ENCODE assay signal across 8 cellular contexts in genomic region chr2:28754321-28754720, GRCh38. TPM values are rescaled to one million over a fixed set of nuclear protein-coding genes. Genes with fewer than 3 reads are reported as not detected.
DNase-seq lines count a peak whose midpoint lies in the region; ATAC-seq and TF ChIP-seq lines count a peak whose summit lies in the region.

No MANE protein-coding gene starts in this region.

- no peak overlapping the region for H2AFZ ChIP-seq in Loucy (ENCODE audit: low read length)

- no peak for TF ChIP-seq CTCF in Loucy (conservative IDR thresholded peaks at IDR 0.05; ENCODE audit: low read length)
- TF ChIP-seq CTCF in breast epithelium (IDR thresholded peaks at IDR 0.05), result no peak
- TF ChIP-seq CTCF in nephron (IDR thresholded peaks at IDR 0.05; ENCODE audit: unreplicated experiment in 3 of 3), result no peak
- TF ChIP-seq CTCF in GM10248 (IDR thresholded peaks at IDR 0.05; ENCODE audit: control extremely low read depth, extremely low read depth, low read depth, missing control alignments), result no peak

- H3K36me3 ChIP-seq in CD4-positive, CD25-positive, alpha-beta regulatory T cell (ENCODE audit: control insufficient read depth, insufficient read depth, low read length), result peaks cover 5% of the 10 kb centered on the region
- H3K36me3 ChIP-seq in Loucy (ENCODE audit: insufficient read depth, low read length) (peaks cover 11% of the 10 kb centered on the region; the same call in 1 of the 2 replicates), breast epithelium (no peaks in the 10 kb centered on the region)

- DNase-seq in CD4-positive, CD25-positive, alpha-beta regulatory T cell, result no peak
- no peak for DNase-seq in breast epithelium (ENCODE audit: low spot score in 2 of 2)
- no peak for DNase-seq in GM10248 (ENCODE audit: extremely low spot score)
- no peak for DNase-seq in hippocampal formation (lab: John Stamatoyannopoulos, UW)
- DNase-seq in NCI-H524 (lab: John Stamatoyannopoulos, UW), result no peak
- DNase-seq in NCI-H1092 treated with DMSO at 0.1 percent for 48 hours (lab: John Stamatoyannopoulos, UW), result no peak

- H3K9ac ChIP-seq in Loucy (ENCODE audit: low read depth, low read length, poor library complexity, severe bottlenecking), result peak overlapping the region; percentile 50

- peaks cover 0 to 1% (median 0%) of the 10 kb centered on the region in 7 donors for H3K9me3 Mint-ChIP-seq in CD4-positive, CD25-positive, alpha-beta regulatory T cell
- no peaks in the 10 kb centered on the region for H3K9me3 Mint-ChIP-seq in nephron

- H3K4me1 Mint-ChIP-seq in CD4-positive, CD25-positive, alpha-beta regulatory T cell, result peaks cover 48 to 81% (median 64%) of the 10 kb centered on the region in 4 donors
- peaks cover 65% of the 10 kb centered on the region for H3K4me1 Mint-ChIP-seq in nephron

- H3F3A ChIP-seq in Loucy (ENCODE audit: low read depth), result no peaks in the 10 kb centered on the region

- intact Hi-C loops in breast epithelium (cut with DNase I; ENCODE audit: low total_unique reads), result loop anchor here (5.0 kb wide), 1 partner anchor 157 kb away; no protein-coding TSS in a partner anchor

- H3K36me3 Mint-ChIP-seq in CD4-positive, CD25-positive, alpha-beta regulatory T cell, result peaks cover 6% of the 10 kb centered on the region
- peaks cover 5% of the 10 kb centered on the region for H3K36me3 Mint-ChIP-seq in nephron (ENCODE audit: low read depth)

- peaks cover 68% of the 10 kb centered on the region for H4K20me1 ChIP-seq in Loucy (ENCODE audit: insufficient read depth, low read length, poor library complexity, severe bottlenecking)

- no peaks in the 10 kb centered on the region for H3K9me2 ChIP-seq in Loucy (replicated peaks; ENCODE audit: low read depth, low read length)

- no peaks in the 10 kb centered on the region for H3K27me3 ChIP-seq in CD4-positive, CD25-positive, alpha-beta regulatory T cell (ENCODE audit: control insufficient read depth, insufficient read depth, low read length)
- H3K27me3 ChIP-seq in Loucy (ENCODE audit: insufficient read depth, low read length, poor library complexity, severe bottlenecking) (no peaks in the 10 kb centered on the region), breast epithelium (no peaks in the 10 kb centered on the region)

- POLR2A ChIA-PET in GM10248 (lab: Yijun Ruan, JAX), result no interaction called here

- CTCF ChIA-PET in GM10248 (lab: Yijun Ruan, JAX), result interaction anchor here (1.3 to 6.0 kb wide), 2 partner anchors 160 to 188 kb away, joined by 5 to 37 read pairs; no protein-coding TSS in a partner anchor

- H3K79me2 ChIP-seq in Loucy (ENCODE audit: insufficient read depth, low read length), result peaks cover 96% of the 10 kb centered on the region

- peaks cover 13% of the 10 kb centered on the region for H3K27me3 Mint-ChIP-seq in CD4-positive, CD25-positive, alpha-beta regulatory T cell
- no peaks in the 10 kb centered on the region for H3K27me3 Mint-ChIP-seq in nephron (ENCODE audit: low read depth)

- H3K27ac Mint-ChIP-seq in CD4-positive, CD25-positive, alpha-beta regulatory T cell, result peak overlapping the region in 1 of 3 donors; percentile 16
- H3K27ac Mint-ChIP-seq in nephron, result peak overlapping the region; percentile 77 to 84 (median 83)

- ATAC-seq in CD4-positive, CD25-positive, alpha-beta regulatory T cell (ENCODE audit: low read depth in 2 of 2), result no peak

- peaks cover 58% of the 10 kb centered on the region for H3K4me1 ChIP-seq in CD4-positive, CD25-positive, alpha-beta regulatory T cell (ENCODE audit: control insufficient read depth, insufficient read depth, low read length, poor library complexity, severe bottlenecking)
- H3K4me1 ChIP-seq in Loucy (ENCODE audit: insufficient read depth, low read length, poor library complexity, severe bottlenecking), result peaks cover 62% of the 10 kb centered on the region
- H3K4me1 ChIP-seq in breast epithelium, result peaks cover 0 to 19% of the 10 kb centered on the region in 2 donors

- peak overlapping the region; percentile 68 to 97 (median 75) for H3K4me3 Mint-ChIP-seq in CD4-positive, CD25-positive, alpha-beta regulatory T cell
- peak overlapping the region; percentile 83 to 98 (median 94) for H3K4me3 Mint-ChIP-seq in nephron

- peak overlapping the region; percentile 100 for H3K4me3 ChIP-seq in CD4-positive, CD25-positive, alpha-beta regulatory T cell (ENCODE audit: low read depth, low read length)
- H3K4me3 ChIP-seq in Loucy (ENCODE audit: low read length, poor library complexity, severe bottlenecking) (peak overlapping the region; percentile 87), breast epithelium (peak overlapping the region; percentile 93 to 97 (median 97))

- H3K27ac ChIP-seq in CD4-positive, CD25-positive, alpha-beta regulatory T cell (ENCODE audit: insufficient read depth, low read length, poor library complexity, severe bottlenecking), result peak overlapping the region; percentile 29
- H3K27ac ChIP-seq in breast epithelium, result peak overlapping the region; percentile 50 to 100

- no peaks in the 10 kb centered on the region for H3K9me3 ChIP-seq in CD4-positive, CD25-positive, alpha-beta regulatory T cell (ENCODE audit: control insufficient read depth in 2 of 2, low read length in 2 of 2)
- H3K9me3 ChIP-seq in Loucy (ENCODE audit: insufficient read depth, low read depth, low read length) (no peaks in the 10 kb centered on the region), breast epithelium (no peaks in the 10 kb centered on the region)

- H3K4me2 ChIP-seq in Loucy (ENCODE audit: low read depth, low read length, poor library complexity, severe bottlenecking), result peak overlapping the region; percentile 82

- TF ChIP-seq POLR2A in breast epithelium (IDR thresholded peaks at IDR 0.05), result no peak

RNA-seq across cellular contexts. Expression of gene PPP1CB, which starts 2.7 kb away (rescaled TPM):
- total RNA-seq in CD4-positive, CD25-positive, alpha-beta regulatory T cell, result 303 TPM
- polyA plus RNA-seq in CD4-positive, CD25-positive, alpha-beta regulatory T cell, result 100 to 1,000 TPM; 102 to 136 (median 117) TPM
- 100 to 1,000 TPM; 189 to 294 (median 289) TPM for total RNA-seq in breast epithelium

RNA-seq across cellular contexts. Expression of gene SPDYA, which starts 56.3 kb away (rescaled TPM):
- total RNA-seq in CD4-positive, CD25-positive, alpha-beta regulatory T cell, result 19.6 TPM
- polyA plus RNA-seq in CD4-positive, CD25-positive, alpha-beta regulatory T cell, result under 1 TPM; 0.09 to 0.25 (median 0.16) TPM
- total RNA-seq in breast epithelium, result 1 to 10 TPM in 2 of 3 donors, under 1 TPM in 1; 0.98 to 4.2 (median 1.8) TPM
